In genomic region chr6:83509416-83509815, GRCh38 we compare ENCODE assay signal across 1 cellular context.
TF ChIP-seq lines count a peak whose summit lies in the region.

No MANE protein-coding gene starts in this region.

TF ChIP-seq in IMR-90, 13 proteins besides CTCF, POLR2A, EP300 and RAD21 (continued from another document):
- TF ChIP-seq USF2 (IDR thresholded peaks at IDR 0.05; ENCODE audit: low read depth, low read length) = no peak
- TF ChIP-seq MAZ (IDR thresholded peaks at IDR 0.05; ENCODE audit: borderline replicate concordance, low read depth, low read length) = no peak
- TF ChIP-seq MXI1 (IDR thresholded peaks at IDR 0.05; ENCODE audit: borderline replicate concordance, low read depth, low read length) = no peak
